33 cellular contexts compared by ENCODE assay signal in genomic region chr7:106781007-106781406, GRCh38.
"Had no signal": no experiment of that assay in that cellular context is flagged by ENCODE, and none has a peak within 500 bp of the region (broad histone marks: within the 10 kb centered on the region; RNA-seq: fewer than 3 reads in every experiment).

No MANE protein-coding gene starts in this region.

- DNase-seq: activated CD4-positive, alpha-beta T cell treated with anti-CD3 and anti-CD28 coated beads for 36 hours; activated CD4-positive, alpha-beta T cell treated with anti-CD3 and anti-CD28 coated beads, Interleukin-2, amount 10 ng/mL, durations not matched to agents 7 days and 5 days; activated CD4-positive, alpha-beta T cell treated with anti-CD3 and anti-CD28 coated beads, Interleukin-2, amount 50 U/mL, for 48 hours; activated CD8-positive, alpha-beta T cell treated with anti-CD3 and anti-CD28 coated beads, Interleukin-2, amount 10 ng/mL, durations not matched to agents 7 days and 5 days; activated gamma-delta T cell; activated naive CD4-positive, alpha-beta T cell treated with Interleukin-2 at 50 U/mL for 16 hours; activated naive CD8-positive, alpha-beta T cell treated with anti-CD3 and anti-CD28 coated beads, Interleukin-2, amount 10 ng/mL, durations not matched to agents 7 days and 5 days; activated T-cell treated with anti-CD3 and anti-CD28 coated beads, Interleukin-2, amount 50 U/mL, for 24 hours; amygdala; Kasumi-1; MG63; NCI-H1048; NCI-H1105 treated with DMSO at 0.1 percent for 48 hours; NCI-H1436; NCI-H1694 treated with DMSO at 0.1 percent for 48 hours; NCI-H2029; NCI-H345; NCI-H524 treated with DMSO at 0.1 percent for 48 hours; PC-9; Right ventricle myocardium superior had no signal

- H3K4me1 ChIP-seq: ascending aorta had no signal

- H3K27me3 Mint-ChIP-seq: activated CD4-positive, alpha-beta T cell treated with anti-CD3 and anti-CD28 coated beads for 36 hours; activated CD4-positive, alpha-beta T cell treated with anti-CD3 and anti-CD28 coated beads, Interleukin-2, amount 10 ng/mL, durations not matched to agents 7 days and 5 days; activated naive CD4-positive, alpha-beta T cell treated with anti-CD3 and anti-CD28 coated beads, Interleukin-2, amount 50 U/mL, for 24 hours; activated T-cell treated with anti-CD3 and anti-CD28 coated beads, Interleukin-2, amount 50 U/mL, for 24 hours; central memory CD8-positive, alpha-beta T cell had no signal

- H3K27ac Mint-ChIP-seq: activated CD4-positive, alpha-beta T cell treated with anti-CD3 and anti-CD28 coated beads for 36 hours; activated CD4-positive, alpha-beta T cell treated with anti-CD3 and anti-CD28 coated beads, Interleukin-2, amount 10 ng/mL, durations not matched to agents 7 days and 5 days; activated CD8-positive, alpha-beta T cell treated with anti-CD3 and anti-CD28 coated beads, Interleukin-2, amount 10 ng/mL, durations not matched to agents 7 days and 5 days; activated naive CD8-positive, alpha-beta T cell treated with anti-CD3 and anti-CD28 coated beads, Interleukin-2, amount 10 ng/mL, durations not matched to agents 7 days and 5 days; activated T-cell treated with anti-CD3 and anti-CD28 coated beads, Interleukin-2, amount 50 U/mL, for 24 hours; activated T-helper 2 cell treated with anti-CD3 and anti-CD28 coated beads, Interferon-gamma antibody, Interleukin-2, Interleukin-4, amounts not matched to agents 10 μg/mL and 5 μg/mL and 100 μg/mL, durations not matched to agents 14 hours and 24 hours and 36 hours; T-helper 1 cell treated with Interleukin-12 subunit alpha and Interleukin-12 subunit beta and Interleukin-4 antibody, amounts not matched to agents 30 μg/mL and 1 μg/mL, for 36 hours; T-helper 2 cell treated with Interferon-gamma antibody and Interleukin-4, amounts not matched to agents 5 μg/mL and 100 μg/mL, for 36 hours; WTC11 had no signal

- H3K36me3 ChIP-seq: ascending aorta, cardiac muscle cell, MG63 had no signal

- H2AFZ ChIP-seq: PC-9 had no signal

- H3K27ac ChIP-seq: ascending aorta, cardiac muscle cell, PC-9, RWPE1, SK-N-MC had no signal

- H3K9me3 ChIP-seq: ascending aorta, MG63 had no signal

- H3K4me3 Mint-ChIP-seq: activated CD4-positive, alpha-beta T cell treated with anti-CD3 and anti-CD28 coated beads for 36 hours; activated CD4-positive, alpha-beta T cell treated with anti-CD3 and anti-CD28 coated beads, Interleukin-2, amount 10 ng/mL, durations not matched to agents 7 days and 5 days; activated CD8-positive, alpha-beta T cell treated with anti-CD3 and anti-CD28 coated beads, Interleukin-2, amount 10 ng/mL, durations not matched to agents 7 days and 5 days; activated naive CD4-positive, alpha-beta T cell treated with anti-CD3 and anti-CD28 coated beads, Interleukin-2, amount 50 U/mL, for 24 hours; activated naive CD8-positive, alpha-beta T cell treated with anti-CD3 and anti-CD28 coated beads, Interleukin-2, amount 10 ng/mL, durations not matched to agents 7 days and 5 days; activated T-cell treated with anti-CD3 and anti-CD28 coated beads, Interleukin-2, amount 50 U/mL, for 24 hours; central memory CD8-positive, alpha-beta T cell; T-helper 1 cell treated with Interleukin-12 subunit alpha and Interleukin-12 subunit beta and Interleukin-4 antibody, amounts not matched to agents 30 μg/mL and 1 μg/mL, for 36 hours; T-helper 2 cell treated with Interferon-gamma antibody and Interleukin-4, amounts not matched to agents 5 μg/mL and 100 μg/mL, for 36 hours; WTC11 had no signal

- H3K4me1 Mint-ChIP-seq: activated CD4-positive, alpha-beta T cell treated with anti-CD3 and anti-CD28 coated beads, Interleukin-2, amount 10 ng/mL, durations not matched to agents 7 days and 5 days; activated naive CD4-positive, alpha-beta T cell treated with anti-CD3 and anti-CD28 coated beads, Interleukin-2, amount 50 U/mL, for 24 hours; activated naive CD8-positive, alpha-beta T cell treated with anti-CD3 and anti-CD28 coated beads, Interleukin-2, amount 10 ng/mL, durations not matched to agents 7 days and 5 days; central memory CD8-positive, alpha-beta T cell had no signal

- FAIRE-seq: RCC 7860, TTC549 had no signal

- H3K36me3 Mint-ChIP-seq: activated naive CD4-positive, alpha-beta T cell treated with anti-CD3 and anti-CD28 coated beads, Interleukin-2, amount 50 U/mL, for 24 hours; WTC11 had no signal

- H3K9me3 Mint-ChIP-seq: activated naive CD4-positive, alpha-beta T cell treated with anti-CD3 and anti-CD28 coated beads, Interleukin-2, amount 50 U/mL, for 24 hours; central memory CD8-positive, alpha-beta T cell; T-helper 1 cell treated with Interleukin-12 subunit alpha and Interleukin-12 subunit beta and Interleukin-4 antibody, amounts not matched to agents 30 μg/mL and 1 μg/mL, for 36 hours had no signal

- H3K4me2 ChIP-seq: PC-9 had no signal

- H3K4me3 ChIP-seq: ascending aorta, cardiac muscle cell, MG63, PC-9, SK-N-MC had no signal

- H3K27me3 ChIP-seq: ascending aorta, cardiac muscle cell, MG63 had no signal

- ATAC-seq: activated CD4-positive, alpha-beta T cell treated with anti-CD3 and anti-CD28 coated beads for 36 hours; activated CD4-positive, CD25-positive, alpha-beta regulatory T cell treated with anti-CD3 and anti-CD28 coated beads, Interleukin-2, amount 50 U/mL, for 24 hours; activated CD8-positive, alpha-beta T cell treated with anti-CD3 and anti-CD28 coated beads, Interleukin-2, amount 10 ng/mL, durations not matched to agents 7 days and 5 days had no signal
